In the genomic region with DNA sequence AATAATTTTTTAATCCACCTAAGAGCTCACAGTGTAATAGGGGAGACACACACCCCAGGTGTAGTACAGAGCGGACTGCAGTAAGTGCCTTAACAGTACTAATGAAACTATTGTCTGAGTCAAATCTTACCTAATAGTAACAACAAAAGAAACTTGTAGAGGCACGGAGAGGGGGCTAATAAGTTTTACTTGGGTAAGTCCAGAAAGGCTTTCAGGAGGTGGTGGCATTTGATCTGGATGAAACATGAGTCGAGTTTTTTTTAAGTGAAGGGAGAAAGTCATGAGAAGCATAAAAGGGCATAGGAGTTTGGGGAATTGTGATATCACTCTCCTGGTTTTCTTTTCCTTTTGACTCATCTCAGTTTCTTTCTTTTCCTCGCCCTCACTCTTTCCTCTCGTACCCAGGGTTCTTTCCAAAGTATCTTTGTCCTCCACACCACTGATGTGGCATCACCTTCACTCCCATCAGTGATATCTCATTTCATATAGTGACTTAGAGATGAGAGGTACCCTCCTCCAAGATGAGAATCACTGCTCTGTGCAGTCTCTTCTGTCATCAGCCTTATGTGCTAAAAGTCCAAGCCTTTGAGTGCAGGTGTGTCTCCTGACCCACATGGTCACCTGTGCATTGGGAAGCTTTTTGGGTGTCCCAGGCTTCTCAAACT, we compare ENCODE assay signal across 8 cellular contexts. TPM values are rescaled to one million over a fixed set of nuclear protein-coding genes. Genes with fewer than 3 reads are reported as not detected.
DNase-seq lines count a peak whose midpoint lies in the region; ATAC-seq and TF ChIP-seq lines count a peak whose summit lies in the region.

No MANE protein-coding gene starts in this region.

- H3K4me1 Mint-ChIP-seq in activated CD4-positive, alpha-beta T cell treated with anti-CD3 and anti-CD28 coated beads for 36 hours = peaks cover 30% of the 10 kb centered on the region
- H3K4me1 Mint-ChIP-seq in stimulated activated naive CD8-positive, alpha-beta T cell treated with anti-CD3 and anti-CD28 coated beads, Interleukin-15, amount 100 ng/mL, for 72 hours = peaks cover 42% of the 10 kb centered on the region

- H2AFZ ChIP-seq in Loucy (ENCODE audit: low read length) = no peak overlapping the region

- H3K4me3 ChIP-seq in Loucy (ENCODE audit: low read length, poor library complexity, severe bottlenecking) = no peak overlapping the region
- peak overlapping the region; percentile 89 for H3K4me3 ChIP-seq in fibroblast of villous mesenchyme (ENCODE audit: low read depth, low read length)

- peaks cover 21% of the 10 kb centered on the region for H3K36me3 Mint-ChIP-seq in activated CD4-positive, alpha-beta T cell treated with anti-CD3 and anti-CD28 coated beads for 36 hours (ENCODE audit: low read depth)

- no peak overlapping the region for H3K27ac Mint-ChIP-seq in activated CD4-positive, alpha-beta T cell treated with anti-CD3 and anti-CD28 coated beads for 36 hours
- H3K27ac Mint-ChIP-seq in stimulated activated naive CD8-positive, alpha-beta T cell treated with anti-CD3 and anti-CD28 coated beads, Interleukin-15, amount 100 ng/mL, for 72 hours = peak overlapping the region in 1 of 2 donors; percentile 67

- no peak for DNase-seq in activated CD4-positive, alpha-beta T cell treated with anti-CD3 and anti-CD28 coated beads for 36 hours
- no peak for DNase-seq in activated CD4-positive, alpha-beta T cell treated with anti-CD3 and anti-CD28 coated beads for 48 hours
- DNase-seq in fibroblast of villous mesenchyme (ENCODE audit: low read depth) (no peak), RPMI8226 (no peak), retina (no peak)
- DNase-seq in stimulated activated naive CD8-positive, alpha-beta T cell treated with anti-CD3 and anti-CD28 coated beads, Interleukin-15, amount 100 ng/mL, for 72 hours = no peak

- ATAC-seq in activated CD4-positive, alpha-beta T cell treated with anti-CD3 and anti-CD28 coated beads for 36 hours = peak; percentile 54
- ATAC-seq in stimulated activated naive CD8-positive, alpha-beta T cell treated with anti-CD3 and anti-CD28 coated beads, Interleukin-15, amount 100 ng/mL, for 72 hours = peak; percentile 74
- no peak for ATAC-seq in GM21528 (IDR thresholded peaks at IDR 0.05; ENCODE audit: low FRiP score, unreplicated experiment)

- CTCF ChIA-PET in activated CD4-positive, alpha-beta T cell treated with anti-CD3 and anti-CD28 coated beads for 36 hours (lab: Charles Lee) = interaction anchor here (0.6 kb wide), 1 partner anchor 1521 kb away, joined by 3 read pairs; no protein-coding TSS in a partner anchor

- POLR2A ChIA-PET in activated CD4-positive, alpha-beta T cell treated with anti-CD3 and anti-CD28 coated beads for 36 hours (lab: Charles Lee) = interaction anchor here (0.7 kb wide), 1 partner anchor 809 kb away, joined by 3 read pairs; no protein-coding TSS in a partner anchor

- no peaks in the 10 kb centered on the region for H3K9me3 ChIP-seq in Loucy (ENCODE audit: insufficient read depth, low read depth, low read length)

- H3K27me3 ChIP-seq in Loucy (ENCODE audit: insufficient read depth, low read length, poor library complexity, severe bottlenecking) = peaks cover 16% of the 10 kb centered on the region

- H4K20me1 ChIP-seq in Loucy (ENCODE audit: insufficient read depth, low read length, poor library complexity, severe bottlenecking) = peaks cover 18% of the 10 kb centered on the region

- intact Hi-C loops in activated CD4-positive, alpha-beta T cell treated with anti-CD3 and anti-CD28 coated beads for 36 hours (cut with DNase I, micrococcal nuclease) = no loop called here

- H3K4me1 ChIP-seq in Loucy (ENCODE audit: insufficient read depth, low read length, poor library complexity, severe bottlenecking) = peaks cover 25% of the 10 kb centered on the region

- H3K79me2 ChIP-seq in Loucy (ENCODE audit: insufficient read depth, low read length) = peaks cover 28% of the 10 kb centered on the region

- peak overlapping the region; percentile 89 for H3K4me2 ChIP-seq in Loucy (ENCODE audit: low read depth, low read length, poor library complexity, severe bottlenecking)

- no peak for TF ChIP-seq CTCF in Loucy (conservative IDR thresholded peaks at IDR 0.05; ENCODE audit: low read length)
- TF ChIP-seq CTCF in fibroblast of villous mesenchyme (IDR thresholded peaks at IDR 0.05; ENCODE audit: insufficient read depth, low read depth, low read length) = no peak

- peaks cover 34% of the 10 kb centered on the region for H3K27me3 Mint-ChIP-seq in activated CD4-positive, alpha-beta T cell treated with anti-CD3 and anti-CD28 coated beads for 36 hours
- peaks cover 66% of the 10 kb centered on the region for H3K27me3 Mint-ChIP-seq in stimulated activated naive CD8-positive, alpha-beta T cell treated with anti-CD3 and anti-CD28 coated beads, Interleukin-15, amount 100 ng/mL, for 72 hours

- peaks cover 12% of the 10 kb centered on the region for H3K9me3 Mint-ChIP-seq in activated CD4-positive, alpha-beta T cell treated with anti-CD3 and anti-CD28 coated beads for 36 hours (ENCODE audit: low read depth)
- H3K9me3 Mint-ChIP-seq in stimulated activated naive CD8-positive, alpha-beta T cell treated with anti-CD3 and anti-CD28 coated beads, Interleukin-15, amount 100 ng/mL, for 72 hours = no peaks in the 10 kb centered on the region

- no peaks in the 10 kb centered on the region for H3F3A ChIP-seq in Loucy (ENCODE audit: low read depth)

- no peaks in the 10 kb centered on the region for H3K9me2 ChIP-seq in Loucy (replicated peaks; ENCODE audit: low read depth, low read length)

- H3K36me3 ChIP-seq in Loucy (ENCODE audit: insufficient read depth, low read length) = no peaks in the 10 kb centered on the region

- H3K4me3 Mint-ChIP-seq in activated CD4-positive, alpha-beta T cell treated with anti-CD3 and anti-CD28 coated beads for 36 hours = peak overlapping the region; percentile 73
- peak overlapping the region in 1 of 2 donors; percentile 83 for H3K4me3 Mint-ChIP-seq in stimulated activated naive CD8-positive, alpha-beta T cell treated with anti-CD3 and anti-CD28 coated beads, Interleukin-15, amount 100 ng/mL, for 72 hours

- no peak overlapping the region for H3K9ac ChIP-seq in Loucy (ENCODE audit: low read depth, low read length, poor library complexity, severe bottlenecking)

RNA-seq across cellular contexts. Expression of gene CTNNA1, which starts 2.0 kb away (rescaled TPM):
- 10 to 100 TPM; 78.8 to 86.7 TPM for total RNA-seq in activated CD4-positive, alpha-beta T cell treated with anti-CD3 and anti-CD28 coated beads for 36 hours
- total RNA-seq in fibroblast of villous mesenchyme = 455 and 461 TPM in 2 replicates
